In the genomic region with DNA sequence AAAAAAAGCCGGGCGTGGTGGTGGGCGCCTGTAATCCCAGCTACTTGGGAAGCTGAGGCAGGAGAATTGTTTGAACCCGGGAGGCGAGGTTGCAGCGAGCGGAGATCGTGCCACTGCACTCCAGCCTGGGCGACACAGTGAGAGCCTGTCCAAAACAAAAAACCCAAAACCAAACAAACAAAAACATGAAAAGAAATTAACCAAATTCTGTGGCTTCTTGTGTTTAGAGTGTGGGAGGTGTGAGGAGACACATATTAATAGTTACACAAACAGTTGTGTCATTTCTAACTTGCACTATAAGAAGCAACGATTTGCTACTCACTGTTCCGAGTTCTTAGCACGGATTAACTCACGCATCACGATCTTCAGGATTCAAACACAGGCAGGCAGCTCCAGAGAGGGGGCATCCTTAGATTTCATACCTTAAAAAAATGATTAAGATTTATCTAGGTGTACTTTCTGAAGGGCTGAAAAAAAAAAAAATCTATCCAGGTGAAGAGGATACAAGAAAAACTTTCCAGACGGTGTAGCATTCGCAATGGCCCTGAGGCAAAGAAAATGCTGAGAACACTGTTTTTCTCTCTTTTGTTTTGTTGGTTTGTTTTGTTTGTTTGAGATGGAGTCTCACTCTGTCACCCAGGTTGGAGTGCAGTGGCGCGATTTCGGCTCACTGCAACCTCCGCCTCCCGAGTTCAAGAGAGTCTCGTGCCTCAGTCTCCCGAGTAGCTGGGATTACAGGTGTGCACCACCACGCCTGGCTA, we compare ENCODE assay signal across 1 cellular context.
TF ChIP-seq lines count a peak whose summit lies in the region.

No MANE protein-coding gene starts in this region.

TF ChIP-seq in GM12878, 131 proteins besides CTCF, POLR2A, EP300 and RAD21 (continues in another document):
- TF ChIP-seq STAT3 (IDR thresholded peaks at IDR 0.05; ENCODE audit: low read depth, low read length), result no peak
- TF ChIP-seq NR2C1 (IDR thresholded peaks at IDR 0.05), result no peak
- TF ChIP-seq ZZZ3 (IDR thresholded peaks at IDR 0.05; ENCODE audit: control insufficient read depth, insufficient read length, low read depth), result no peak
- TF ChIP-seq ZNF384 (IDR thresholded peaks at IDR 0.05; ENCODE audit: borderline replicate concordance, low read depth, low read length), result no peak
- TF ChIP-seq, protein P1, sequence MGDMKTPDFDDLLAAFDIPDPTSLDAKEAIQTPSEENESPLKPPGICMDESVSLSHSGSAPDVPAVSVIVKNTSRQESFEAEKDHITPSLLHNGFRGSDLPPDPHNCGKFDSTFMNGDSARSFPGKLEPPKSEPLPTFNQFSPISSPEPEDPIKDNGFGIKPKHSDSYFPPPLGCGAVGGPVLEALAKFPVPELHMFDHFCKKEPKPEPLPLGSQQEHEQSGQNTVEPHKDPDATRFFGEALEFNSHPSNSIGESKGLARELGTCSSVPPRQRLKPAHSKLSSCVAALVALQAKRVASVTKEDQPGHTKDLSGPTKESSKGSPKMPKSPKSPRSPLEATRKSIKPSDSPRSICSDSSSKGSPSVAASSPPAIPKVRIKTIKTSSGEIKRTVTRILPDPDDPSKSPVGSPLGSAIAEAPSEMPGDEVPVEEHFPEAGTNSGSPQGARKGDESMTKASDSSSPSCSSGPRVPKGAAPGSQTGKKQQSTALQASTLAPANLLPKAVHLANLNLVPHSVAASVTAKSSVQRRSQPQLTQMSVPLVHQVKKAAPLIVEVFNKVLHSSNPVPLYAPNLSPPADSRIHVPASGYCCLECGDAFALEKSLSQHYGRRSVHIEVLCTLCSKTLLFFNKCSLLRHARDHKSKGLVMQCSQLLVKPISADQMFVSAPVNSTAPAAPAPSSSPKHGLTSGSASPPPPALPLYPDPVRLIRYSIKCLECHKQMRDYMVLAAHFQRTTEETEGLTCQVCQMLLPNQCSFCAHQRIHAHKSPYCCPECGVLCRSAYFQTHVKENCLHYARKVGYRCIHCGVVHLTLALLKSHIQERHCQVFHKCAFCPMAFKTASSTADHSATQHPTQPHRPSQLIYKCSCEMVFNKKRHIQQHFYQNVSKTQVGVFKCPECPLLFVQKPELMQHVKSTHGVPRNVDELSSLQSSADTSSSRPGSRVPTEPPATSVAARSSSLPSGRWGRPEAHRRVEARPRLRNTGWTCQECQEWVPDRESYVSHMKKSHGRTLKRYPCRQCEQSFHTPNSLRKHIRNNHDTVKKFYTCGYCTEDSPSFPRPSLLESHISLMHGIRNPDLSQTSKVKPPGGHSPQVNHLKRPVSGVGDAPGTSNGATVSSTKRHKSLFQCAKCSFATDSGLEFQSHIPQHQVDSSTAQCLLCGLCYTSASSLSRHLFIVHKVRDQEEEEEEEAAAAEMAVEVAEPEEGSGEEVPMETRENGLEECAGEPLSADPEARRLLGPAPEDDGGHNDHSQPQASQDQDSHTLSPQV (IDR thresholded peaks at IDR 0.05), result no peak
- TF ChIP-seq NFYA (IDR thresholded peaks at IDR 0.05; ENCODE audit: borderline replicate concordance, low read depth, low read length), result no peak
- no peak for TF ChIP-seq SRF (IDR thresholded peaks at IDR 0.05; ENCODE audit: low read depth in 2 of 2, low read length in 2 of 2)
- TF ChIP-seq, protein P2, sequence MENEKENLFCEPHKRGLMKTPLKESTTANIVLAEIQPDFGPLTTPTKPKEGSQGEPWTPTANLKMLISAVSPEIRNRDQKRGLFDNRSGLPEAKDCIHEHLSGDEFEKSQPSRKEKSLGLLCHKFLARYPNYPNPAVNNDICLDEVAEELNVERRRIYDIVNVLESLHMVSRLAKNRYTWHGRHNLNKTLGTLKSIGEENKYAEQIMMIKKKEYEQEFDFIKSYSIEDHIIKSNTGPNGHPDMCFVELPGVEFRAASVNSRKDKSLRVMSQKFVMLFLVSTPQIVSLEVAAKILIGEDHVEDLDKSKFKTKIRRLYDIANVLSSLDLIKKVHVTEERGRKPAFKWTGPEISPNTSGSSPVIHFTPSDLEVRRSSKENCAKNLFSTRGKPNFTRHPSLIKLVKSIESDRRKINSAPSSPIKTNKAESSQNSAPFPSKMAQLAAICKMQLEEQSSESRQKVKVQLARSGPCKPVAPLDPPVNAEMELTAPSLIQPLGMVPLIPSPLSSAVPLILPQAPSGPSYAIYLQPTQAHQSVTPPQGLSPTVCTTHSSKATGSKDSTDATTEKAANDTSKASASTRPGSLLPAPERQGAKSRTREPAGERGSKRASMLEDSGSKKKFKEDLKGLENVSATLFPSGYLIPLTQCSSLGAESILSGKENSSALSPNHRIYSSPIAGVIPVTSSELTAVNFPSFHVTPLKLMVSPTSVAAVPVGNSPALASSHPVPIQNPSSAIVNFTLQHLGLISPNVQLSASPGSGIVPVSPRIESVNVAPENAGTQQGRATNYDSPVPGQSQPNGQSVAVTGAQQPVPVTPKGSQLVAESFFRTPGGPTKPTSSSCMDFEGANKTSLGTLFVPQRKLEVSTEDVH (IDR thresholded peaks at IDR 0.05; ENCODE audit: low read depth, partially characterized antibody), result no peak
- TF ChIP-seq ZNF217 (IDR thresholded peaks at IDR 0.05), result no peak
- TF ChIP-seq DPF2 (IDR thresholded peaks at IDR 0.05), result peak; percentile 26; the same call in 1 of the 2 replicates
- TF ChIP-seq MYB (IDR thresholded peaks at IDR 0.05; ENCODE audit: borderline replicate concordance, low read depth, low read length), result no peak
- no peak for TF ChIP-seq BRCA1 (IDR thresholded peaks at IDR 0.05; ENCODE audit: low read depth, low read length)
- no peak; the same call in 1 of the 2 replicates for TF ChIP-seq RELB (IDR thresholded peaks at IDR 0.05; ENCODE audit: low read depth)
- TF ChIP-seq, protein P3, sequence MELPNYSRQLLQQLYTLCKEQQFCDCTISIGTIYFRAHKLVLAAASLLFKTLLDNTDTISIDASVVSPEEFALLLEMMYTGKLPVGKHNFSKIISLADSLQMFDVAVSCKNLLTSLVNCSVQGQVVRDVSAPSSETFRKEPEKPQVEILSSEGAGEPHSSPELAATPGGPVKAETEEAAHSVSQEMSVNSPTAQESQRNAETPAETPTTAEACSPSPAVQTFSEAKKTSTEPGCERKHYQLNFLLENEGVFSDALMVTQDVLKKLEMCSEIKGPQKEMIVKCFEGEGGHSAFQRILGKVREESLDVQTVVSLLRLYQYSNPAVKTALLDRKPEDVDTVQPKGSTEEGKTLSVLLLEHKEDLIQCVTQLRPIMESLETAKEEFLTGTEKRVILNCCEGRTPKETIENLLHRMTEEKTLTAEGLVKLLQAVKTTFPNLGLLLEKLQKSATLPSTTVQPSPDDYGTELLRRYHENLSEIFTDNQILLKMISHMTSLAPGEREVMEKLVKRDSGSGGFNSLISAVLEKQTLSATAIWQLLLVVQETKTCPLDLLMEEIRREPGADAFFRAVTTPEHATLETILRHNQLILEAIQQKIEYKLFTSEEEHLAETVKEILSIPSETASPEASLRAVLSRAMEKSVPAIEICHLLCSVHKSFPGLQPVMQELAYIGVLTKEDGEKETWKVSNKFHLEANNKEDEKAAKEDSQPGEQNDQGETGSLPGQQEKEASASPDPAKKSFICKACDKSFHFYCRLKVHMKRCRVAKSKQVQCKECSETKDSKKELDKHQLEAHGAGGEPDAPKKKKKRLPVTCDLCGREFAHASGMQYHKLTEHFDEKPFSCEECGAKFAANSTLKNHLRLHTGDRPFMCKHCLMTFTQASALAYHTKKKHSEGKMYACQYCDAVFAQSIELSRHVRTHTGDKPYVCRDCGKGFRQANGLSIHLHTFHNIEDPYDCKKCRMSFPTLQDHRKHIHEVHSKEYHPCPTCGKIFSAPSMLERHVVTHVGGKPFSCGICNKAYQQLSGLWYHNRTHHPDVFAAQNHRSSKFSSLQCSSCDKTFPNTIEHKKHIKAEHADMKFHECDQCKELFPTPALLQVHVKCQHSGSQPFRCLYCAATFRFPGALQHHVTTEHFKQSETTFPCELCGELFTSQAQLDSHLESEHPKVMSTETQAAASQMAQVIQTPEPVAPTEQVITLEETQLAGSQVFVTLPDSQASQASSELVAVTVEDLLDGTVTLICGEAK (IDR thresholded peaks at IDR 0.05; ENCODE audit: borderline replicate concordance), result peak; percentile 34; the same call in 1 of the 2 replicates
- TF ChIP-seq TCF12 (IDR thresholded peaks at IDR 0.05; ENCODE audit: low read depth, low read length), result no peak
- no peak; the same call in 1 of the 2 replicates for TF ChIP-seq JUNB (IDR thresholded peaks at IDR 0.05)
- TF ChIP-seq PAX8 (IDR thresholded peaks at IDR 0.05), result no peak
- TF ChIP-seq, protein P4, sequence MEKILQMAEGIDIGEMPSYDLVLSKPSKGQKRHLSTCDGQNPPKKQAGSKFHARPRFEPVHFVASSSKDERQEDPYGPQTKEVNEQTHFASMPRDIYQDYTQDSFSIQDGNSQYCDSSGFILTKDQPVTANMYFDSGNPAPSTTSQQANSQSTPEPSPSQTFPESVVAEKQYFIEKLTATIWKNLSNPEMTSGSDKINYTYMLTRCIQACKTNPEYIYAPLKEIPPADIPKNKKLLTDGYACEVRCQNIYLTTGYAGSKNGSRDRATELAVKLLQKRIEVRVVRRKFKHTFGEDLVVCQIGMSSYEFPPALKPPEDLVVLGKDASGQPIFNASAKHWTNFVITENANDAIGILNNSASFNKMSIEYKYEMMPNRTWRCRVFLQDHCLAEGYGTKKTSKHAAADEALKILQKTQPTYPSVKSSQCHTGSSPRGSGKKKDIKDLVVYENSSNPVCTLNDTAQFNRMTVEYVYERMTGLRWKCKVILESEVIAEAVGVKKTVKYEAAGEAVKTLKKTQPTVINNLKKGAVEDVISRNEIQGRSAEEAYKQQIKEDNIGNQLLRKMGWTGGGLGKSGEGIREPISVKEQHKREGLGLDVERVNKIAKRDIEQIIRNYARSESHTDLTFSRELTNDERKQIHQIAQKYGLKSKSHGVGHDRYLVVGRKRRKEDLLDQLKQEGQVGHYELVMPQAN (conservative IDR thresholded peaks at IDR 0.05), result no peak
- peak; percentile 67; the same call in 1 of the 2 replicates for TF ChIP-seq MTA3 (IDR thresholded peaks at IDR 0.05; ENCODE audit: borderline replicate concordance, low read length)
- TF ChIP-seq, protein P5, sequence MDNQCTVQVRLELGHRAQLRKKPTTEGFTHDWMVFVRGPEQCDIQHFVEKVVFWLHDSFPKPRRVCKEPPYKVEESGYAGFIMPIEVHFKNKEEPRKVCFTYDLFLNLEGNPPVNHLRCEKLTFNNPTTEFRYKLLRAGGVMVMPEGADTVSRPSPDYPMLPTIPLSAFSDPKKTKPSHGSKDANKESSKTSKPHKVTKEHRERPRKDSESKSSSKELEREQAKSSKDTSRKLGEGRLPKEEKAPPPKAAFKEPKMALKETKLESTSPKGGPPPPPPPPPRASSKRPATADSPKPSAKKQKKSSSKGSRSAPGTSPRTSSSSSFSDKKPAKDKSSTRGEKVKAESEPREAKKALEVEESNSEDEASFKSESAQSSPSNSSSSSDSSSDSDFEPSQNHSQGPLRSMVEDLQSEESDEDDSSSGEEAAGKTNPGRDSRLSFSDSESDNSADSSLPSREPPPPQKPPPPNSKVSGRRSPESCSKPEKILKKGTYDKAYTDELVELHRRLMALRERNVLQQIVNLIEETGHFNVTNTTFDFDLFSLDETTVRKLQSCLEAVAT (IDR thresholded peaks at IDR 0.05), result peak; percentile 78
- no peak for TF ChIP-seq SREBF1 (IDR thresholded peaks at IDR 0.05; ENCODE audit: low read length)
- TF ChIP-seq NRF1 (conservative IDR thresholded peaks at IDR 0.05; ENCODE audit: low read depth, low read length), result no peak
- TF ChIP-seq BCLAF1 (IDR thresholded peaks at IDR 0.05), result no peak
- TF ChIP-seq CREM (IDR thresholded peaks at IDR 0.05; ENCODE audit: low read depth), result no peak
- TF ChIP-seq ZSCAN29 (IDR thresholded peaks at IDR 0.05), result no peak
- no peak for TF ChIP-seq HDAC6 (IDR thresholded peaks at IDR 0.05; ENCODE audit: unreplicated experiment)
- TF ChIP-seq SPI1 (IDR thresholded peaks at IDR 0.05; ENCODE audit: borderline replicate concordance, insufficient read depth, low read depth, low read length), result no peak
- peak; percentile 54; the same call in 1 of the 2 replicates for TF ChIP-seq TBL1XR1 (IDR thresholded peaks at IDR 0.05; ENCODE audit: low read depth, low read length)
- no peak for TF ChIP-seq NR2F1 (conservative IDR thresholded peaks at IDR 0.05)
- no peak for TF ChIP-seq SMAD1 (IDR thresholded peaks at IDR 0.05; ENCODE audit: low read depth, partially characterized antibody)
- TF ChIP-seq BMI1 (IDR thresholded peaks at IDR 0.05; ENCODE audit: borderline replicate concordance), result no peak
- TF ChIP-seq RBBP5 (conservative IDR thresholded peaks at IDR 0.05), result 0 out of 2 replicates have a peak, but pooled peaks have one; percentile 59
- TF ChIP-seq, protein P6, sequence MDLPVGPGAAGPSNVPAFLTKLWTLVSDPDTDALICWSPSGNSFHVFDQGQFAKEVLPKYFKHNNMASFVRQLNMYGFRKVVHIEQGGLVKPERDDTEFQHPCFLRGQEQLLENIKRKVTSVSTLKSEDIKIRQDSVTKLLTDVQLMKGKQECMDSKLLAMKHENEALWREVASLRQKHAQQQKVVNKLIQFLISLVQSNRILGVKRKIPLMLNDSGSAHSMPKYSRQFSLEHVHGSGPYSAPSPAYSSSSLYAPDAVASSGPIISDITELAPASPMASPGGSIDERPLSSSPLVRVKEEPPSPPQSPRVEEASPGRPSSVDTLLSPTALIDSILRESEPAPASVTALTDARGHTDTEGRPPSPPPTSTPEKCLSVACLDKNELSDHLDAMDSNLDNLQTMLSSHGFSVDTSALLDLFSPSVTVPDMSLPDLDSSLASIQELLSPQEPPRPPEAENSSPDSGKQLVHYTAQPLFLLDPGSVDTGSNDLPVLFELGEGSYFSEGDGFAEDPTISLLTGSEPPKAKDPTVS (IDR thresholded peaks at IDR 0.05; ENCODE audit: low read depth, low read length), result no peak
